8 cellular contexts compared by ENCODE assay signal in genomic region chr5:177022386-177023246, GRCh38. TPM values are rescaled to one million over a fixed set of nuclear protein-coding genes. Genes with fewer than 3 reads are reported as not detected.
DNase-seq lines count a peak whose midpoint lies in the region; ATAC-seq and TF ChIP-seq lines count a peak whose summit lies in the region.

ZNF346 (plus strand) TSS chr5:177022696; CDS start chr5:177022739, 43 bp downstream.

- peak within 1 kb of the TSS; percentile 85 for H3K4me3 ChIP-seq in kidney epithelial cell (ENCODE audit: low read depth, low read length)

- peak; percentile 39 for TF ChIP-seq CTCF in kidney epithelial cell (IDR thresholded peaks at IDR 0.05; ENCODE audit: insufficient read depth, low read length, poor library complexity, severe bottlenecking)

- DNase-seq in AML-193 (lab: John Stamatoyannopoulos, UW) (peak; percentile 88 to 92), NCI-H510A (lab: John Stamatoyannopoulos, UW) (peak; percentile 70), cerebellum (ENCODE audit: low spot score) (peak; percentile 98), kidney epithelial cell (ENCODE audit: low read depth) (peak; percentile 65)
- DNase-seq in activated CD4-positive, alpha-beta T cell treated with anti-CD3 and anti-CD28 coated beads for 1 hour = peak; percentile 87
- peak; percentile 96 for DNase-seq in stimulated activated CD4-positive, alpha-beta T cell treated with anti-CD3 and anti-CD28 coated beads, Interleukin-15, amount 100 ng/mL, for 24 hours

- peak; percentile 89 for TF ChIP-seq POLR2A in GM19099 (IDR thresholded peaks at IDR 0.05; ENCODE audit: extremely low read depth, insufficient read length, low read depth)

- no peaks in the 10 kb centered on the region for H3K27me3 ChIP-seq in kidney epithelial cell (ENCODE audit: control insufficient read depth, insufficient read depth, low read length)

- H3K36me3 ChIP-seq in kidney epithelial cell (ENCODE audit: control insufficient read depth, insufficient read depth, low read length) = no peaks in the 10 kb centered on the region

- peak; percentile 94 for ATAC-seq in HG03432 (IDR thresholded peaks at IDR 0.05; ENCODE audit: unreplicated experiment)

RNA-seq across cellular contexts. Expression of gene ZNF346, which starts in this region (rescaled TPM):
- total RNA-seq in cerebellum (36.1 TPM), kidney epithelial cell (13.1 and 15.5 TPM in 2 replicates)

Comparison
In these comparisons a context has a peak if more than half of its experiments do, and no peak if none do; other contexts are left out.
1. Peak in every context shown above with its lines: DNase-seq, ATAC-seq and H3K4me3 ChIP-seq.